Comparison of ENCODE assay signal across 11 cellular contexts in the genomic region with DNA sequence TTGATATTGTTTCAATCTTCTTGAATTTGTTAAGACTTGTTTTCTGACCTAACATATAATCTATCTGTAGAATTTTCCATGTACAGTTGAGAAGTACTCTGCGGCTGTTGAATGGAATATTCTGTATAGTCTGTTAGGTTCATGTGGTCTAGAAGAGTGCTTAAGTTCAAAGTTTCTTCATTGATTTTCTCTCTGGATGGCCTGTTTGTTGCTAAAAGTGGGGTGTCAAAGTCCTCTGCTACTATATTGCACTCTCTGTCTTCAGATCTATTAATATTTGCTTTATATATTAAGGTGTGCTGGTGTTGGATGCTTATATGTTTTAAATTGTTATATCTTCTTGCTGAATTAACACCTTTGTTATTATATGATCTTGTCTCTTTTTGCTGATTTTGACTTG.
"Had no signal": no experiment of that assay in that cellular context is flagged by ENCODE, and none has a peak within 500 bp of the region (broad histone marks: within the 10 kb centered on the region; RNA-seq: fewer than 3 reads in every experiment).

No MANE protein-coding gene starts in this region.

- H3K4me1 ChIP-seq: HAP-1 had no signal

- H2AFZ ChIP-seq: GM23248, GM23338 had no signal

- ATAC-seq: GM23338, HCT116 had no signal

- H3K27ac ChIP-seq: GM23248 had no signal

- H3K9ac ChIP-seq: GM23248 had no signal

- DNase-seq: GM23248, GOT3, H7, H9, HCEC 1CT, HFFc6 had no signal

- H3K9me3 ChIP-seq: HAP-1 had no signal

- H3K36me3 ChIP-seq: HAP-1 had no signal

- H3K4me2 ChIP-seq: GM23338 had no signal

- H3K4me3 ChIP-seq: GM23248, GM23338, HAP-1 had no signal

- FAIRE-seq: H1, H54 had no signal
